Comparison of ENCODE assay signal across 1 cellular context in genomic region chrX:49072712-49073095, GRCh38.
TF ChIP-seq lines count a peak whose summit lies in the region.

No MANE protein-coding gene starts in this region.

TF ChIP-seq in H1, 55 proteins besides CTCF, POLR2A, EP300 and RAD21:
- TF ChIP-seq, protein P1, sequence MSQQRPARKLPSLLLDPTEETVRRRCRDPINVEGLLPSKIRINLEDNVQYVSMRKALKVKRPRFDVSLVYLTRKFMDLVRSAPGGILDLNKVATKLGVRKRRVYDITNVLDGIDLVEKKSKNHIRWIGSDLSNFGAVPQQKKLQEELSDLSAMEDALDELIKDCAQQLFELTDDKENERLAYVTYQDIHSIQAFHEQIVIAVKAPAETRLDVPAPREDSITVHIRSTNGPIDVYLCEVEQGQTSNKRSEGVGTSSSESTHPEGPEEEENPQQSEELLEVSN (IDR thresholded peaks at IDR 0.05) = no peak
- peak; percentile 2 for TF ChIP-seq KDM4A (IDR thresholded peaks at IDR 0.05; ENCODE audit: low read depth, low read length, severe bottlenecking)
TF ChIP-seq in H1: peak in this region for 1.
